ENCODE assay signal across 1 cellular context in the genomic region with DNA sequence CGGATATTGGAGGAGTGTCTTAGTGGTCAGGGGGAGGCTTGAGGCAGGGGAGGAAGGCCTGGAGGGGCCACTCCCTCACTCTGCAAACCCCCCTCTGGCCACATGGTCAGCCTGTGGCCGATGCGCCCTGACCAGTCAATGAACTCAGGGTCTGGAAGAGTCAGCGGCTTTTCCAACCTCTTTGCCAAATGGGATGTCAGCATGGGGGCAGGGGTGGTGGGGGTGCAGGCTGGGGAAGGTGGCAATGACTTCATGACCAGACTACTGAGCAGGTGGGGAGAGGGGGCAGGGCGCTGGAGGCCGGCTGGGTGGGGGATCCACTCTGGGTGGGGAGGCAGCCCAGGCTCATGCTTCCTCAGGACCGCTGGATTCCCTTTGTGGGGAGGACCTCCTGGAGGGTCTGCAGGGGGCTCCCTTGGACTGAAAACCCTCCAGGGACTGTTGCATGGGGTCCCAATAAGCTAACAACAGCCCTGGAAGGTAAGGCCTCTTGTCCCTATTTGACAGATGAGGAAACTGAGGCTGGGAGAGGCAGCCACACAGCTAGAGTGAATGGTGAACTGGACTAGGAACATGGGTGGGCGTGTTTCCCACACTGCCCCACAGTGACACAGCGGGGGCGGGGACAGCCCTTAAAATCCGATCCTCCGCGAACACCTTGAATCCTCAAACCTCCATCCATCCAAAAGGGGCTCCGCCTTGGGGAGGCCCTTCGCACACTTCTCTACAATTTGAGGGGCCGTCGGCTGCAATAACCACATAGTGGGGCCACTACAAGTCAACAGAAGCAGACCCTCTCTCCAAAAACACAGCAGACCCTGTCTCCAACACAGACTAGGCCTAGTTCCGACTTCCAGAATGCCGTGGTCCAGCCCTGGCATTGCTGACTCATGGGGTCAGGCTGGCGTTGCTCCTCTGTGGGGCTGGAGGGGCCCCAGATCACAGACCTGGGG.
TF ChIP-seq lines count a peak whose summit lies in the region.

No MANE protein-coding gene starts in this region.

TF ChIP-seq in A549, 52 proteins besides CTCF, POLR2A, EP300 and RAD21 (continued from another document):
- no peak for TF ChIP-seq RCOR1 (IDR thresholded peaks at IDR 0.05; ENCODE audit: low read depth, low read length)
- TF ChIP-seq CBX2 (IDR thresholded peaks at IDR 0.05; ENCODE audit: borderline replicate concordance, low read depth) = no peak
- 0 out of 2 replicates have a peak, but pooled peaks have one; percentile 23 for TF ChIP-seq EHF (CRISPR knock-in tag; IDR thresholded peaks at IDR 0.05)
- no peak for TF ChIP-seq RNF2 (IDR thresholded peaks at IDR 0.05; ENCODE audit: borderline replicate concordance, low read depth)
- TF ChIP-seq SREBF2 (IDR thresholded peaks at IDR 0.05) = no peak
- TF ChIP-seq FOSL2 (IDR thresholded peaks at IDR 0.05) = no peak
- 0 out of 2 replicates have a peak, but pooled peaks have one; percentile 18 for TF ChIP-seq FOSL2 (CRISPR knock-in tag; IDR thresholded peaks at IDR 0.05)
- TF ChIP-seq MAZ (IDR thresholded peaks at IDR 0.05; ENCODE audit: borderline replicate concordance, low read depth, low read length) = no peak
- TF ChIP-seq CEBPB (IDR thresholded peaks at IDR 0.05) = no peak
- TF ChIP-seq CBX8 (IDR thresholded peaks at IDR 0.05) = no peak
